9 cellular contexts compared by ENCODE assay signal in the genomic region with DNA sequence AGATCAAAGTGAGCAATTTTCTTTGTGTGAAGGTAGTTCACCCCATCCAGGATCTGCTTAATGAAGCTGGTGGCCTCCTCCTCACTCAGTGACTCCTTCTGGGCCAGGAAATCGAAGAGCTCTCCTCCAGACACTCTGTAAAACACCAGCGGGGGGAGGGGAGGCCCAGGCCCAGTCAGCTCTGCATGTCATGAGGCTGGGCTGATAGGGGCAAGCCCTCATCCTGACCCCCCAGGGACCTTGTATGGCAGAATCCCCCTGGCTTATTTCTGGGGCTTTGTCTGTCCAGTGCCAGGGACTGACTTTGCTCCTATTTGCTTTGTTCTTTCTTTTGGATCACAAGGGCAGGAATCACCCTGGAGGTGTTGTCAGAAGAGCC.
A peak's percentile ranks its signal among the peaks of the same experiment; 100 is the strongest.
DNase-seq lines count a peak whose midpoint lies in the region; ATAC-seq and TF ChIP-seq lines count a peak whose summit lies in the region.
"Had no signal": no experiment of that assay in that cellular context is flagged by ENCODE, and none has a peak within 500 bp of the region (broad histone marks: within the 10 kb centered on the region; RNA-seq: fewer than 3 reads in every experiment).

No MANE protein-coding gene starts in this region.

- H3K4me3 ChIP-seq in neutrophil (ENCODE audit: low read depth in 1 of 2, low read length in 1 of 2) (no peak overlapping the region), suprapubic skin (no peak overlapping the region)

- no peaks in the 10 kb centered on the region for H3K27me3 ChIP-seq in neutrophil
- H3K27me3 ChIP-seq in suprapubic skin, result no peaks in the 10 kb centered on the region

- 71% methylated on average over 2 of the region's 2 CpGs for WGBS in suprapubic skin

- H3K4me1 ChIP-seq in neutrophil (ENCODE audit: control insufficient read depth in 1 of 2, insufficient read depth in 1 of 2, low read depth in 1 of 2, low read length in 1 of 2) (peaks cover 24 to 27% of the 10 kb centered on the region in 2 experiments), suprapubic skin (peaks cover 27% of the 10 kb centered on the region)

- no peak for TF ChIP-seq POLR2A in suprapubic skin (IDR thresholded peaks at IDR 0.05)

- H3K27ac ChIP-seq in neutrophil, result peak overlapping the region; percentile 61
- H3K27ac ChIP-seq in suprapubic skin, result no peak overlapping the region

- no peak for TF ChIP-seq EP300 in suprapubic skin (IDR thresholded peaks at IDR 0.05)

- peak; percentile 29 for ATAC-seq in HG02970 (IDR thresholded peaks at IDR 0.05; ENCODE audit: low FRiP score, unreplicated experiment)

- H3K9me3 ChIP-seq in neutrophil (no peaks in the 10 kb centered on the region), suprapubic skin (no peaks in the 10 kb centered on the region)

- DNase-seq in ELF-1 (ENCODE audit: low read depth, low spot score) (peak; percentile 35), activated T-cell treated with anti-CD3 and anti-CD28 coated beads for 4 hours (peak; percentile 38), NCI-H1436 (lab: John Stamatoyannopoulos, UW) (no peak), suprapubic skin (ENCODE audit: low spot score in 2 of 2) (no peak), SW480 (ENCODE audit: low spot score) (no peak), cortex of kidney (lab: John Stamatoyannopoulos, UW) (no peak)
- DNase-seq: left cardiac atrium had no signal

- H3K36me3 ChIP-seq in neutrophil, result peaks cover 65% of the 10 kb centered on the region
- no peaks in the 10 kb centered on the region for H3K36me3 ChIP-seq in suprapubic skin

- TF ChIP-seq CTCF in neutrophil (IDR thresholded peaks at IDR 0.05) (no peak), suprapubic skin (IDR thresholded peaks at IDR 0.05) (no peak)

Comparison
In these comparisons a context has a peak if more than half of its experiments do, and no peak if none do; other contexts are left out.
1. DNase-seq: peak in ELF-1 (single experiment) and activated T-cell treated with anti-CD3 and anti-CD28 coated beads for 4 hours (single experiment); none in NCI-H1436 (single experiment), suprapubic skin (0 of 2), SW480 (single experiment) and cortex of kidney (single experiment).